1 cellular context compared by ENCODE assay signal in the genomic region with DNA sequence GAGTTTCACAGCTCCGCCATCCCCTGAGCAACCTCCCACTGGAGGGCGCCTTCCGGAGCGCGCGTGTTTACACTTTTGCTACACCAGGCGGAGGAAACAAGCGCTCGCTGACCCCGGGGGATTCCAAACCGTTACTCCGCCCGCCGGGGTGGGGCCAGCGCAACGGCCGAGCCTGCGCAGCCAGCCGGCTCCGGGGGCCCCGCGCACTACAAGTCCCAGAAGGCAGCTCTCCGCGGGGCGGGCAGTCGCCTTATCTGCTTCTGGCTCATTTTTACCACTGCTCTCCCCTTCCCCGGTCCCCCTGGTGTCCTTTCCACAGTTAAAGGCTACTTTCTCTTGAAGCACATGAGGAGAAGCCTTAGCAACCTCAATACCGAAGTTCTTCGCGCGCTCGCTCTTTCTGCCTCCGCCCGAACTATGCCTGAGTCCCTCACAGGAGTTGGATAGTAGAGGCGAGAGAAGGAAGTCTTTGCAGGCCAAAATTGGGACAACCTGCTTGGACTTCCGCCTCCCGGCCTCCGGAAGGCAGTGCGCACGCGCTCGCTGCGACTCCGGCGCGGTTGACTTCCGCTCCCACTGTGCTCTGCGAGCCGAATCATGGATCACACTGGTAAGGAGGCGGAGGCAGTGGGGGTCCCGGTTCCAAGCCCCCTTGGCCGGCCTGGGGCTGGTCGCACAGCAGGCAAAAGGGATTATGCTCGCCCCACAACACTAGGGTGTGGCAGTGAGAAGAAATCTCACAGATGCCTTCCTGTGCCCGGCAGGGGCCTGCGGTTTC.
TF ChIP-seq lines count a peak whose summit lies in the region.

A gene with protein sequence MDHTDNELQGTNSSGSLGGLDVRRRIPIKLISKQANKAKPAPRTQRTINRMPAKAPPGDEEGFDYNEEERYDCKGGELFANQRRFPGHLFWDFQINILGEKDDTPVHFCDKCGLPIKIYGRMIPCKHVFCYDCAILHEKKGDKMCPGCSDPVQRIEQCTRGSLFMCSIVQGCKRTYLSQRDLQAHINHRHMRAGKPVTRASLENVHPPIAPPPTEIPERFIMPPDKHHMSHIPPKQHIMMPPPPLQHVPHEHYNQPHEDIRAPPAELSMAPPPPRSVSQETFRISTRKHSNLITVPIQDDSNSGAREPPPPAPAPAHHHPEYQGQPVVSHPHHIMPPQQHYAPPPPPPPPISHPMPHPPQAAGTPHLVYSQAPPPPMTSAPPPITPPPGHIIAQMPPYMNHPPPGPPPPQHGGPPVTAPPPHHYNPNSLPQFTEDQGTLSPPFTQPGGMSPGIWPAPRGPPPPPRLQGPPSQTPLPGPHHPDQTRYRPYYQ (plus strand): TSS at position 576 of the 778 bp plus-strand sequence. CDS start 22 bp downstream, at position 598.

TF ChIP-seq in K562, 482 proteins besides CTCF, POLR2A, EP300 and RAD21 (continued from another document and continues in another):
- TF ChIP-seq, protein P1, sequence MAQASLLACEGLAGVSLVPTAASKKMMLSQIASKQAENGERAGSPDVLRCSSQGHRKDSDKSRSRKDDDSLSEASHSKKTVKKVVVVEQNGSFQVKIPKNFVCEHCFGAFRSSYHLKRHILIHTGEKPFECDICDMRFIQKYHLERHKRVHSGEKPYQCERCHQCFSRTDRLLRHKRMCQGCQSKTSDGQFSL (CRISPR knock-in tag; IDR thresholded peaks at IDR 0.05), result no peak
- TF ChIP-seq, protein P1 (tag; IDR thresholded peaks at IDR 0.05), result no peak
- TF ChIP-seq TAF15 (IDR thresholded peaks at IDR 0.05; ENCODE audit: low read depth, low read length) (no peak), BRD9 (IDR thresholded peaks at IDR 0.05; ENCODE audit: low read depth, partially characterized antibody) (peak; percentile 19), BRCA1 (IDR thresholded peaks at IDR 0.05) (no peak), BRCA1 (CRISPR knock-in tag; IDR thresholded peaks at IDR 0.05) (no peak), NCOR1 (IDR thresholded peaks at IDR 0.05) (peak; percentile 71), GTF2E2 (tag; IDR thresholded peaks at IDR 0.05) (peak; percentile 98), MEF2D (tag; conservative IDR thresholded peaks at IDR 0.05; ENCODE audit: low read depth) (no peak; the same call in 1 of the 2 replicates), MYC (IDR thresholded peaks at IDR 0.05; ENCODE audit: low read depth, low read length) (peak; percentile 86), MYC (CRISPR knock-in tag; IDR thresholded peaks at IDR 0.05; ENCODE audit: borderline replicate concordance, low read depth) (peak; percentile 77; the same call in 1 of the 2 replicates), U2AF1 (optimal IDR thresholded peaks at IDR 0.05; ENCODE audit: low read depth, low read length) (no peak), ESRRA (IDR thresholded peaks at IDR 0.05; ENCODE audit: borderline replicate concordance, low read depth) (peak; percentile 77), CREM (IDR thresholded peaks at IDR 0.05; ENCODE audit: low read depth) (peak; percentile 87), ZNF830 (CRISPR knock-in tag; IDR thresholded peaks at IDR 0.05) (no peak), CCNT2 (IDR thresholded peaks at IDR 0.05; ENCODE audit: borderline replicate concordance, extremely low read depth, insufficient read length, low read depth, low read length) (peak; percentile 91), NFIX (CRISPR knock-in tag; IDR thresholded peaks at IDR 0.05; ENCODE audit: low read depth) (no peak), FOXJ2 (tag; IDR thresholded peaks at IDR 0.05) (peak; percentile 99), ZNF436 (CRISPR knock-in tag; IDR thresholded peaks at IDR 0.05) (no peak), STAT5B (CRISPR knock-in tag; IDR thresholded peaks at IDR 0.05) (no peak), KDM2B (CRISPR knock-in tag; IDR thresholded peaks at IDR 0.05) (peak; percentile 29; the same call in 1 of the 2 replicates), LEF1 (IDR thresholded peaks at IDR 0.05) (no peak; the same call in 1 of the 2 replicates), CXXC5 (CRISPR knock-in tag; IDR thresholded peaks at IDR 0.05) (peak; percentile 94), RBM15 (IDR thresholded peaks at IDR 0.05; ENCODE audit: insufficient read depth, low read length) (no peak), ADNP (tag; IDR thresholded peaks at IDR 0.05) (no peak), CHCHD3 (CRISPR knock-in tag; IDR thresholded peaks at IDR 0.05) (no peak), SMAD4 (CRISPR knock-in tag; conservative IDR thresholded peaks at IDR 0.05) (peak; percentile 88), SP1 (CRISPR knock-in tag; IDR thresholded peaks at IDR 0.05) (peak; percentile 95), RFX1 (IDR thresholded peaks at IDR 0.05) (peak; percentile 32)
- TF ChIP-seq, protein P2, sequence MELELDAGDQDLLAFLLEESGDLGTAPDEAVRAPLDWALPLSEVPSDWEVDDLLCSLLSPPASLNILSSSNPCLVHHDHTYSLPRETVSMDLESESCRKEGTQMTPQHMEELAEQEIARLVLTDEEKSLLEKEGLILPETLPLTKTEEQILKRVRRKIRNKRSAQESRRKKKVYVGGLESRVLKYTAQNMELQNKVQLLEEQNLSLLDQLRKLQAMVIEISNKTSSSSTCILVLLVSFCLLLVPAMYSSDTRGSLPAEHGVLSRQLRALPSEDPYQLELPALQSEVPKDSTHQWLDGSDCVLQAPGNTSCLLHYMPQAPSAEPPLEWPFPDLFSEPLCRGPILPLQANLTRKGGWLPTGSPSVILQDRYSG (tag; conservative IDR thresholded peaks at IDR 0.05; ENCODE audit: low read depth), result no peak
- TF ChIP-seq, protein P3, sequence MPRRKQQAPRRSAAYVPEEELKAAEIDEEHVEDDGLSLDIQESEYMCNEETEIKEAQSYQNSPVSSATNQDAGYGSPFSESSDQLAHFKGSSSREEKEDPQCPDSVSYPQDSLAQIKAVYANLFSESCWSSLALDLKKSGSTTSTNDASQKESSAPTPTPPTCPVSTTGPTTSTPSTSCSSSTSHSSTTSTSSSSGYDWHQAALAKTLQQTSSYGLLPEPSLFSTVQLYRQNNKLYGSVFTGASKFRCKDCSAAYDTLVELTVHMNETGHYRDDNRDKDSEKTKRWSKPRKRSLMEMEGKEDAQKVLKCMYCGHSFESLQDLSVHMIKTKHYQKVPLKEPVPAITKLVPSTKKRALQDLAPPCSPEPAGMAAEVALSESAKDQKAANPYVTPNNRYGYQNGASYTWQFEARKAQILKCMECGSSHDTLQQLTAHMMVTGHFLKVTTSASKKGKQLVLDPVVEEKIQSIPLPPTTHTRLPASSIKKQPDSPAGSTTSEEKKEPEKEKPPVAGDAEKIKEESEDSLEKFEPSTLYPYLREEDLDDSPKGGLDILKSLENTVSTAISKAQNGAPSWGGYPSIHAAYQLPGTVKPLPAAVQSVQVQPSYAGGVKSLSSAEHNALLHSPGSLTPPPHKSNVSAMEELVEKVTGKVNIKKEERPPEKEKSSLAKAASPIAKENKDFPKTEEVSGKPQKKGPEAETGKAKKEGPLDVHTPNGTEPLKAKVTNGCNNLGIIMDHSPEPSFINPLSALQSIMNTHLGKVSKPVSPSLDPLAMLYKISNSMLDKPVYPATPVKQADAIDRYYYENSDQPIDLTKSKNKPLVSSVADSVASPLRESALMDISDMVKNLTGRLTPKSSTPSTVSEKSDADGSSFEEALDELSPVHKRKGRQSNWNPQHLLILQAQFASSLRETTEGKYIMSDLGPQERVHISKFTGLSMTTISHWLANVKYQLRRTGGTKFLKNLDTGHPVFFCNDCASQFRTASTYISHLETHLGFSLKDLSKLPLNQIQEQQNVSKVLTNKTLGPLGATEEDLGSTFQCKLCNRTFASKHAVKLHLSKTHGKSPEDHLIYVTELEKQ (CRISPR knock-in tag; IDR thresholded peaks at IDR 0.05), result no peak
- TF ChIP-seq, protein P4, sequence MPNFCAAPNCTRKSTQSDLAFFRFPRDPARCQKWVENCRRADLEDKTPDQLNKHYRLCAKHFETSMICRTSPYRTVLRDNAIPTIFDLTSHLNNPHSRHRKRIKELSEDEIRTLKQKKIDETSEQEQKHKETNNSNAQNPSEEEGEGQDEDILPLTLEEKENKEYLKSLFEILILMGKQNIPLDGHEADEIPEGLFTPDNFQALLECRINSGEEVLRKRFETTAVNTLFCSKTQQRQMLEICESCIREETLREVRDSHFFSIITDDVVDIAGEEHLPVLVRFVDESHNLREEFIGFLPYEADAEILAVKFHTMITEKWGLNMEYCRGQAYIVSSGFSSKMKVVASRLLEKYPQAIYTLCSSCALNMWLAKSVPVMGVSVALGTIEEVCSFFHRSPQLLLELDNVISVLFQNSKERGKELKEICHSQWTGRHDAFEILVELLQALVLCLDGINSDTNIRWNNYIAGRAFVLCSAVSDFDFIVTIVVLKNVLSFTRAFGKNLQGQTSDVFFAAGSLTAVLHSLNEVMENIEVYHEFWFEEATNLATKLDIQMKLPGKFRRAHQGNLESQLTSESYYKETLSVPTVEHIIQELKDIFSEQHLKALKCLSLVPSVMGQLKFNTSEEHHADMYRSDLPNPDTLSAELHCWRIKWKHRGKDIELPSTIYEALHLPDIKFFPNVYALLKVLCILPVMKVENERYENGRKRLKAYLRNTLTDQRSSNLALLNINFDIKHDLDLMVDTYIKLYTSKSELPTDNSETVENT (CRISPR knock-in tag; IDR thresholded peaks at IDR 0.05), result peak; percentile 84
- TF ChIP-seq, protein P5, sequence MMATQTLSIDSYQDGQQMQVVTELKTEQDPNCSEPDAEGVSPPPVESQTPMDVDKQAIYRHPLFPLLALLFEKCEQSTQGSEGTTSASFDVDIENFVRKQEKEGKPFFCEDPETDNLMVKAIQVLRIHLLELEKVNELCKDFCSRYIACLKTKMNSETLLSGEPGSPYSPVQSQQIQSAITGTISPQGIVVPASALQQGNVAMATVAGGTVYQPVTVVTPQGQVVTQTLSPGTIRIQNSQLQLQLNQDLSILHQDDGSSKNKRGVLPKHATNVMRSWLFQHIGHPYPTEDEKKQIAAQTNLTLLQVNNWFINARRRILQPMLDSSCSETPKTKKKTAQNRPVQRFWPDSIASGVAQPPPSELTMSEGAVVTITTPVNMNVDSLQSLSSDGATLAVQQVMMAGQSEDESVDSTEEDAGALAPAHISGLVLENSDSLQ (IDR thresholded peaks at IDR 0.05), result no peak
- TF ChIP-seq, protein P6, sequence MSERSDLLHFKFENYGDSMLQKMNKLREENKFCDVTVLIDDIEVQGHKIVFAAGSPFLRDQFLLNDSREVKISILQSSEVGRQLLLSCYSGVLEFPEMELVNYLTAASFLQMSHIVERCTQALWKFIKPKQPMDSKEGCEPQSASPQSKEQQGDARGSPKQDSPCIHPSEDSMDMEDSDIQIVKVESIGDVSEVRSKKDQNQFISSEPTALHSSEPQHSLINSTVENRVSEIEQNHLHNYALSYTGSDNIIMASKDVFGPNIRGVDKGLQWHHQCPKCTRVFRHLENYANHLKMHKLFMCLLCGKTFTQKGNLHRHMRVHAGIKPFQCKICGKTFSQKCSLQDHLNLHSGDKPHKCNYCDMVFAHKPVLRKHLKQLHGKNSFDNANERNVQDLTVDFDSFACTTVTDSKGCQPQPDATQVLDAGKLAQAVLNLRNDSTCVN (CRISPR knock-in tag; IDR thresholded peaks at IDR 0.05), result peak; percentile 67; the same call in 1 of the 2 replicates
- TF ChIP-seq, protein P7, sequence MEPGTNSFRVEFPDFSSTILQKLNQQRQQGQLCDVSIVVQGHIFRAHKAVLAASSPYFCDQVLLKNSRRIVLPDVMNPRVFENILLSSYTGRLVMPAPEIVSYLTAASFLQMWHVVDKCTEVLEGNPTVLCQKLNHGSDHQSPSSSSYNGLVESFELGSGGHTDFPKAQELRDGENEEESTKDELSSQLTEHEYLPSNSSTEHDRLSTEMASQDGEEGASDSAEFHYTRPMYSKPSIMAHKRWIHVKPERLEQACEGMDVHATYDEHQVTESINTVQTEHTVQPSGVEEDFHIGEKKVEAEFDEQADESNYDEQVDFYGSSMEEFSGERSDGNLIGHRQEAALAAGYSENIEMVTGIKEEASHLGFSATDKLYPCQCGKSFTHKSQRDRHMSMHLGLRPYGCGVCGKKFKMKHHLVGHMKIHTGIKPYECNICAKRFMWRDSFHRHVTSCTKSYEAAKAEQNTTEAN (CRISPR knock-in tag; IDR thresholded peaks at IDR 0.05), result 0 out of 2 replicates have a peak, but pooled peaks have one; percentile 0
- TF ChIP-seq, protein P8, sequence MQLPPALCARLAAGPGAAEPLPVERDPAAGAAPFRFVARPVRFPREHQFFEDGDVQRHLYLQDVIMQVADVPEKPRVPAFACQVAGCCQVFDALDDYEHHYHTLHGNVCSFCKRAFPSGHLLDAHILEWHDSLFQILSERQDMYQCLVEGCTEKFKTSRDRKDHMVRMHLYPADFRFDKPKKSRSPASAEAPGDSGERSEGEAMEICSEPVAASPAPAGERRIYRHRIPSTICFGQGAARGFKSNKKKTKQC (CRISPR knock-in tag; IDR thresholded peaks at IDR 0.05), result peak; percentile 14
- TF ChIP-seq, protein P9, sequence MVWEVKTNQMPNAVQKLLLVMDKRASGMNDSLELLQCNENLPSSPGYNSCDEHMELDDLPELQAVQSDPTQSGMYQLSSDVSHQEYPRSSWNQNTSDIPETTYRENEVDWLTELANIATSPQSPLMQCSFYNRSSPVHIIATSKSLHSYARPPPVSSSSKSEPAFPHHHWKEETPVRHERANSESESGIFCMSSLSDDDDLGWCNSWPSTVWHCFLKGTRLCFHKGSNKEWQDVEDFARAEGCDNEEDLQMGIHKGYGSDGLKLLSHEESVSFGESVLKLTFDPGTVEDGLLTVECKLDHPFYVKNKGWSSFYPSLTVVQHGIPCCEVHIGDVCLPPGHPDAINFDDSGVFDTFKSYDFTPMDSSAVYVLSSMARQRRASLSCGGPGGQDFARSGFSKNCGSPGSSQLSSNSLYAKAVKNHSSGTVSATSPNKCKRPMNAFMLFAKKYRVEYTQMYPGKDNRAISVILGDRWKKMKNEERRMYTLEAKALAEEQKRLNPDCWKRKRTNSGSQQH (CRISPR knock-in tag; IDR thresholded peaks at IDR 0.05), result no peak
- TF ChIP-seq, protein P10, sequence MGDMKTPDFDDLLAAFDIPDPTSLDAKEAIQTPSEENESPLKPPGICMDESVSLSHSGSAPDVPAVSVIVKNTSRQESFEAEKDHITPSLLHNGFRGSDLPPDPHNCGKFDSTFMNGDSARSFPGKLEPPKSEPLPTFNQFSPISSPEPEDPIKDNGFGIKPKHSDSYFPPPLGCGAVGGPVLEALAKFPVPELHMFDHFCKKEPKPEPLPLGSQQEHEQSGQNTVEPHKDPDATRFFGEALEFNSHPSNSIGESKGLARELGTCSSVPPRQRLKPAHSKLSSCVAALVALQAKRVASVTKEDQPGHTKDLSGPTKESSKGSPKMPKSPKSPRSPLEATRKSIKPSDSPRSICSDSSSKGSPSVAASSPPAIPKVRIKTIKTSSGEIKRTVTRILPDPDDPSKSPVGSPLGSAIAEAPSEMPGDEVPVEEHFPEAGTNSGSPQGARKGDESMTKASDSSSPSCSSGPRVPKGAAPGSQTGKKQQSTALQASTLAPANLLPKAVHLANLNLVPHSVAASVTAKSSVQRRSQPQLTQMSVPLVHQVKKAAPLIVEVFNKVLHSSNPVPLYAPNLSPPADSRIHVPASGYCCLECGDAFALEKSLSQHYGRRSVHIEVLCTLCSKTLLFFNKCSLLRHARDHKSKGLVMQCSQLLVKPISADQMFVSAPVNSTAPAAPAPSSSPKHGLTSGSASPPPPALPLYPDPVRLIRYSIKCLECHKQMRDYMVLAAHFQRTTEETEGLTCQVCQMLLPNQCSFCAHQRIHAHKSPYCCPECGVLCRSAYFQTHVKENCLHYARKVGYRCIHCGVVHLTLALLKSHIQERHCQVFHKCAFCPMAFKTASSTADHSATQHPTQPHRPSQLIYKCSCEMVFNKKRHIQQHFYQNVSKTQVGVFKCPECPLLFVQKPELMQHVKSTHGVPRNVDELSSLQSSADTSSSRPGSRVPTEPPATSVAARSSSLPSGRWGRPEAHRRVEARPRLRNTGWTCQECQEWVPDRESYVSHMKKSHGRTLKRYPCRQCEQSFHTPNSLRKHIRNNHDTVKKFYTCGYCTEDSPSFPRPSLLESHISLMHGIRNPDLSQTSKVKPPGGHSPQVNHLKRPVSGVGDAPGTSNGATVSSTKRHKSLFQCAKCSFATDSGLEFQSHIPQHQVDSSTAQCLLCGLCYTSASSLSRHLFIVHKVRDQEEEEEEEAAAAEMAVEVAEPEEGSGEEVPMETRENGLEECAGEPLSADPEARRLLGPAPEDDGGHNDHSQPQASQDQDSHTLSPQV (IDR thresholded peaks at IDR 0.05), result no peak; the same call in 1 of the 2 replicates
